22 cellular contexts compared by ENCODE assay signal in the genomic region with DNA sequence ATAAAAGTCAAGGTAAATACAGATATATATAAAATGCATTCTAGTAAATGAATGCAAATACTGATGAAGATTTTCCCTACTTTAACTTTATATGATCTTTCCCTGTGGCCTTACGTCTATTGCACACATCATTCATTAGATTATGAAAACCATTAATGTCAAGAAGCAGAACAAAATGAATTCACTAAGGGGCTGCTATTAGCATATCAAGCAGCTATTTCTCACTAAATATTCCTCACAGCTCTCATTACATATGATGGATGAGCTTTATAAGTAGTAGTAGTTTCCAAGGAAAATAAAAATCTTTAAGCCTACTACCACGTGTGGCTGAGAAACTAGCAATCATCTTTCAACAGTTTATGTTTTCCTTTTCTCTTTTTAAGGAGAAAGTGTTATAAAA.
"Had no signal": no experiment of that assay in that cellular context is flagged by ENCODE, and none has a peak within 500 bp of the region (broad histone marks: within the 10 kb centered on the region; RNA-seq: fewer than 3 reads in every experiment).

No MANE protein-coding gene starts in this region.

- H3K9me3 ChIP-seq: colonic mucosa, esophagus muscularis mucosa, esophagus squamous epithelium, gastrocnemius medialis, gastroesophageal sphincter had no signal

- H3K36me3 ChIP-seq: colonic mucosa, esophagus muscularis mucosa, esophagus squamous epithelium, gastrocnemius medialis, gastroesophageal sphincter, heart left ventricle, heart right ventricle had no signal

- DNase-seq: colonic mucosa; cortex of kidney; dermis blood vessel endothelial cell; dorsolateral prefrontal cortex; effector CD4-positive, alpha-beta T cell; effector CD8-positive, alpha-beta T cell; effector memory CD4-positive, alpha-beta T cell; effector memory CD8-positive, alpha-beta T cell; endodermal cell; erythroblast; esophagus squamous epithelium; foreskin fibroblast; foreskin keratinocyte; gastrocnemius medialis; glutamatergic neuron; head of caudate nucleus; heart left ventricle; heart right ventricle had no signal

- H3K27me3 ChIP-seq: colonic mucosa, dorsolateral prefrontal cortex, esophagus muscularis mucosa, esophagus squamous epithelium, foreskin keratinocyte, gastrocnemius medialis, gastroesophageal sphincter, heart left ventricle, heart right ventricle had no signal

- H3K4me1 ChIP-seq: colonic mucosa, esophagus muscularis mucosa, esophagus squamous epithelium, foreskin keratinocyte, gastrocnemius medialis, gastroesophageal sphincter, heart left ventricle, heart right ventricle had no signal

- H3K4me3 ChIP-seq: colonic mucosa, coronary artery, dorsolateral prefrontal cortex, esophagus muscularis mucosa, esophagus squamous epithelium, gastrocnemius medialis, gastroesophageal sphincter, heart left ventricle, heart right ventricle had no signal

- H3K27ac ChIP-seq: colonic mucosa, coronary artery, dorsolateral prefrontal cortex, epithelial cell of prostate, esophagus muscularis mucosa, esophagus squamous epithelium, foreskin keratinocyte, gastrocnemius medialis, gastroesophageal sphincter, heart left ventricle, heart right ventricle had no signal
